20 cellular contexts compared by ENCODE assay signal in the genomic region with DNA sequence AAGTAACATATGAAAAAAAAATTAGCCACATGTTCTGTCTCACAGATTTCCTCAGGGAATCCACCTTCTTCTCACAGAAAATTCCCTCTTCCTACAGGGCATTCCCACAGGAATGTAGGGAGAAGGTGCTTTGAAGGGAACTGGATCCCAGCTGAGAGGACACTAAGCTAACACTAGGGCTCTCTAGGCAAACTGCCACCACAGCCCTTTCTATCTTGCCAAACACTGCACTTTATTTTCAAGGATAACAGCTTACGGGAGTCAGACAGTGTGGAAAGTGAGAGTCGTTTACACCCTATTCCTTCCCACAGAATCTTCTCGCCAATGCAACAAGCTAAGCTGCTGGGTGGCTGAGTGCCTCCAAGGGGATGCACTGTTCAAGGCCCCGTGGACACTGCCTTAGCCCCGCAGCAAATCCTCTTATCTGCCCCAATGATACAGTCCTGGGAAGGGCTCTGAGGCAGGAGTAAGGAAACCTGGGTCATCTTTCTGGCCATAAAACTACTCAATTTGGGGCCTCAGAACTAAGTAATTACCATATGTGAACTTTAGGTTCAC.
DNase-seq lines count a peak whose midpoint lies in the region; ATAC-seq, FAIRE-seq and TF ChIP-seq lines count a peak whose summit lies in the region.
"Had no signal": no experiment of that assay in that cellular context is flagged by ENCODE, and none has a peak within 500 bp of the region (broad histone marks: within the 10 kb centered on the region; RNA-seq: fewer than 3 reads in every experiment).

No MANE protein-coding gene starts in this region.

- no peak for TF ChIP-seq EP300 in K562 (IDR thresholded peaks at IDR 0.05; ENCODE audit: low read length)

- H3K27me3 ChIP-seq in BJ (ENCODE audit: control insufficient read depth, insufficient read depth, low read length) (no peaks in the 10 kb centered on the region), K562 (ENCODE audit: control insufficient read depth in 2 of 2, insufficient read depth in 2 of 2, low read length in 2 of 2) (no peaks in the 10 kb centered on the region), left ventricle myocardium inferior (ENCODE audit: low read depth) (no peaks in the 10 kb centered on the region), neural progenitor cell (no peaks in the 10 kb centered on the region)

- POLR2A ChIA-PET in BJ (lab: Charles Lee) (no interaction called here), K562 (lab: Yijun Ruan, JAX) (no interaction called here)

- H4K20me1 ChIP-seq in K562 (replicated peaks; ENCODE audit: control insufficient read depth, insufficient read depth, low read length) (no peaks in the 10 kb centered on the region), neural progenitor cell (ENCODE audit: low read depth) (peaks cover 3% of the 10 kb centered on the region)

- no peak overlapping the region for H3K27ac ChIP-seq in K562 (ENCODE audit: extremely low read depth, low read depth, low read length)
- H3K27ac ChIP-seq in left ventricle myocardium inferior (replicated peaks): peak overlapping the region; percentile 63
- peak overlapping the region; percentile 64 for H3K27ac ChIP-seq in neural progenitor cell

- peaks cover 9% of the 10 kb centered on the region for H3F3A ChIP-seq in neural progenitor cell (ENCODE audit: low read depth)

- H3K9me1 ChIP-seq in K562 (ENCODE audit: control insufficient read depth, insufficient read depth, low read length): no peaks in the 10 kb centered on the region

- H3K27me3 Mint-ChIP-seq in neural progenitor cell (ENCODE audit: insufficient read depth, low read depth): peaks cover 4% of the 10 kb centered on the region
- H3K27me3 Mint-ChIP-seq in activated T-helper 2 cell treated with anti-CD3 and anti-CD28 coated beads, Interferon-gamma antibody, Interleukin-2, Interleukin-4, amounts not matched to agents 10 μg/mL and 5 μg/mL and 100 μg/mL, durations not matched to agents 14 hours and 24 hours and 36 hours (ENCODE audit: low read depth): no peaks in the 10 kb centered on the region
- H3K27me3 Mint-ChIP-seq: CD4-positive, alpha-beta T cell had no signal

- H3K27ac Mint-ChIP-seq in neural progenitor cell: no peak overlapping the region
- no peak overlapping the region for H3K27ac Mint-ChIP-seq in activated T-helper 2 cell treated with anti-CD3 and anti-CD28 coated beads, Interferon-gamma antibody, Interleukin-2, Interleukin-4, amounts not matched to agents 10 μg/mL and 5 μg/mL and 100 μg/mL, durations not matched to agents 14 hours and 24 hours and 36 hours
- H3K27ac Mint-ChIP-seq: CD4-positive, alpha-beta T cell had no signal

- CTCF ChIA-PET in BJ (lab: Yijun Ruan, JAX) (interaction anchor here (1.5 kb wide), 1 partner anchor 101 kb away, joined by 4 read pairs; no protein-coding TSS in a partner anchor), K562 (lab: Yijun Ruan, JAX; ENCODE audit: low intra/inter-chr PET ratio) (no interaction called here)

- no TSS peak for BruUV-seq in K562 (replicated peaks; lab: Mats Ljungman, UMichigan)

- no peaks in the 10 kb centered on the region for H3K9me3 Mint-ChIP-seq in neural progenitor cell
- H3K9me3 Mint-ChIP-seq in activated T-helper 2 cell treated with anti-CD3 and anti-CD28 coated beads, Interferon-gamma antibody, Interleukin-2, Interleukin-4, amounts not matched to agents 10 μg/mL and 5 μg/mL and 100 μg/mL, durations not matched to agents 14 hours and 24 hours and 36 hours: no peaks in the 10 kb centered on the region
- H3K9me3 Mint-ChIP-seq: CD4-positive, alpha-beta T cell had no signal

- no peak for TF ChIP-seq RAD21 in K562 (CRISPR knock-in tag; conservative IDR thresholded peaks at IDR 0.05 in 1 of 2, IDR thresholded peaks at IDR 0.05 in 1 of 2)

- H3K9ac ChIP-seq in K562 (ENCODE audit: insufficient read depth in 1 of 2, low read depth in 2 of 2, low read length in 2 of 2) (no peak overlapping the region), neural progenitor cell (no peak overlapping the region)

- H3K36me3 Mint-ChIP-seq in neural progenitor cell: peaks cover 25% of the 10 kb centered on the region
- H3K36me3 Mint-ChIP-seq in activated T-helper 2 cell treated with anti-CD3 and anti-CD28 coated beads, Interferon-gamma antibody, Interleukin-2, Interleukin-4, amounts not matched to agents 10 μg/mL and 5 μg/mL and 100 μg/mL, durations not matched to agents 14 hours and 24 hours and 36 hours (ENCODE audit: low read depth): peaks cover 57% of the 10 kb centered on the region

- in situ Hi-C loops in K562 (cut with MboI): no loop called here

- no peak for TF ChIP-seq POLR2A in K562 (conservative IDR thresholded peaks at IDR 0.05)

- FAIRE-seq in K562 (lab: Jason Lieb, UNC): no peak
- FAIRE-seq: D721Med, H1 had no signal

- no peak overlapping the region for H3K4me3 Mint-ChIP-seq in neural progenitor cell
- no peak overlapping the region for H3K4me3 Mint-ChIP-seq in activated T-helper 2 cell treated with anti-CD3 and anti-CD28 coated beads, Interferon-gamma antibody, Interleukin-2, Interleukin-4, amounts not matched to agents 10 μg/mL and 5 μg/mL and 100 μg/mL, durations not matched to agents 14 hours and 24 hours and 36 hours (ENCODE audit: low read depth)
- H3K4me3 Mint-ChIP-seq: CD4-positive, alpha-beta T cell had no signal

- no peak overlapping the region for H2AFZ ChIP-seq in K562 (ENCODE audit: low read depth, low read length)
- H2AFZ ChIP-seq in neural progenitor cell (replicated peaks): no peak overlapping the region

- H3K4me2 ChIP-seq in K562 (ENCODE audit: insufficient read depth, low read length): no peak overlapping the region
- H3K4me2 ChIP-seq in neural progenitor cell: peak overlapping the region; percentile 4

- H3K36me3 ChIP-seq in BJ (ENCODE audit: control insufficient read depth, insufficient read depth, low read length) (peaks cover 21% of the 10 kb centered on the region), K562 (ENCODE audit: control insufficient read depth, insufficient read depth, low read length) (peaks cover 92% of the 10 kb centered on the region; the same call in 2 of the 3 replicates), left ventricle myocardium inferior (peaks cover 96% of the 10 kb centered on the region), neural progenitor cell (no peaks in the 10 kb centered on the region)

- no peak for ATAC-seq in K562
- ATAC-seq in GM21526 (IDR thresholded peaks at IDR 0.05; ENCODE audit: low FRiP score, unreplicated experiment): no peak
- ATAC-seq: Panc1 had no signal

- no peaks in the 10 kb centered on the region for H3K79me2 ChIP-seq in K562 (ENCODE audit: control insufficient read depth, insufficient read depth, low read length)
- no peaks in the 10 kb centered on the region for H3K79me2 ChIP-seq in neural progenitor cell (ENCODE audit: low read depth)

- WGBS in K562 (ENCODE audit: insufficient coverage, low coverage, missing lambda C conversion rate): 90% methylated on average over 5 of the region's 5 CpGs

- intact Hi-C loops in K562 (cut with micrococcal nuclease): no loop called here
- intact Hi-C loops in left ventricle myocardium inferior (cut with micrococcal nuclease): no loop called here
- intact Hi-C loops in activated T-helper 2 cell treated with anti-CD3 and anti-CD28 coated beads, Interferon-gamma antibody, Interleukin-2, Interleukin-4, amounts not matched to agents 10 μg/mL and 5 μg/mL and 100 μg/mL, durations not matched to agents 14 hours and 24 hours and 36 hours (cut with micrococcal nuclease): loop anchor here (10.0 kb wide), 1 partner anchor 122 kb away; a partner anchor contains a TSS
- intact Hi-C loops in head of caudate nucleus (cut with DNase I): no loop called here

- H3K4me1 Mint-ChIP-seq in neural progenitor cell: peaks cover 2% of the 10 kb centered on the region
- H3K4me1 Mint-ChIP-seq in activated T-helper 2 cell treated with anti-CD3 and anti-CD28 coated beads, Interferon-gamma antibody, Interleukin-2, Interleukin-4, amounts not matched to agents 10 μg/mL and 5 μg/mL and 100 μg/mL, durations not matched to agents 14 hours and 24 hours and 36 hours (ENCODE audit: low read depth): no peaks in the 10 kb centered on the region

- H3K4me1 ChIP-seq in K562 (replicated peaks in 1 of 2; ENCODE audit: control insufficient read depth in 2 of 2, insufficient read depth in 2 of 2, low read length in 2 of 2) (no peaks in the 10 kb centered on the region), left ventricle myocardium inferior (peaks cover 31% of the 10 kb centered on the region), neural progenitor cell (peaks cover 22% of the 10 kb centered on the region)

- no peak for DNase-seq in BJ (ENCODE audit: low read depth)
- DNase-seq in K562 (ENCODE audit: extremely low read depth in 1 of 4, low spot score in 3 of 4): no peak
- DNase-seq in left ventricle myocardium inferior: peak; percentile 18
- peak; percentile 43 for DNase-seq in neural progenitor cell (ENCODE audit: low spot score)
- no peak for DNase-seq in NCI-H524 (lab: John Stamatoyannopoulos, UW)
- DNase-seq in activated T-helper 2 cell treated with anti-CD3 and anti-CD28 coated beads, Interferon-gamma antibody, Interleukin-2, Interleukin-4, amounts not matched to agents 10 μg/mL and 5 μg/mL and 100 μg/mL, durations not matched to agents 14 hours and 24 hours and 36 hours (ENCODE audit: low spot score): no peak
- DNase-seq in head of caudate nucleus: no peak
- DNase-seq: AML-193; CD4-positive, alpha-beta T cell; DMS79 treated with DMSO at 0.1 percent for 48 hours; GF-D8; KG1; NCI-H1048; NCI-H345; NCI-H69; SHP77 had no signal

- H3K4me3 ChIP-seq in BJ (ENCODE audit: low read depth, low read length) (no peak overlapping the region), K562 (no peak overlapping the region), left ventricle myocardium inferior (no peak overlapping the region), neural progenitor cell (no peak overlapping the region)

- TF ChIP-seq CTCF in BJ (IDR thresholded peaks at IDR 0.05; ENCODE audit: insufficient read depth, low read depth, low read length) (0 out of 2 replicates have a peak, but pooled peaks have one; percentile 6), K562 (IDR thresholded peaks at IDR 0.05 in 2 of 3, conservative IDR thresholded peaks at IDR 0.05 in 1 of 3; ENCODE audit: insufficient read depth in 2 of 3, low read depth in 1 of 3, low read length in 3 of 3) (no peak), left ventricle myocardium inferior (IDR thresholded peaks at IDR 0.05; ENCODE audit: borderline replicate concordance) (peak; percentile 31), neural progenitor cell (IDR thresholded peaks at IDR 0.05) (no peak)

- H3K9me3 ChIP-seq in K562 (replicated peaks; ENCODE audit: control insufficient read depth, insufficient read depth, low read depth, low read length) (no peaks in the 10 kb centered on the region), left ventricle myocardium inferior (replicated peaks) (no peaks in the 10 kb centered on the region), neural progenitor cell (ENCODE audit: low read depth) (no peaks in the 10 kb centered on the region)

TF ChIP-seq in K562, 482 proteins besides CTCF, POLR2A, EP300 and RAD21 (continues in another document):
- TF ChIP-seq SP1 (CRISPR knock-in tag; IDR thresholded peaks at IDR 0.05): no peak

Comparison
In these comparisons a context has a peak if more than half of its experiments do, and no peak if none do; other contexts are left out.
1. DNase-seq: peak in left ventricle myocardium inferior (single experiment) and neural progenitor cell (single experiment); none in BJ (single experiment), K562 (0 of 4), NCI-H524 (0 of 2), activated T-helper 2 cell treated with anti-CD3 and anti-CD28 coated beads, Interferon-gamma antibody, Interleukin-2, Interleukin-4, amounts not matched to agents 10 μg/mL and 5 μg/mL and 100 μg/mL, durations not matched to agents 14 hours and 24 hours and 36 hours (single experiment) and head of caudate nucleus (0 of 42).
2. CTCF ChIP-seq: peak in BJ (single experiment) and left ventricle myocardium inferior (single experiment); none in K562 (0 of 3) and neural progenitor cell (single experiment).